ENCODE assay signal across 14 cellular contexts in genomic region chr17:5837055-5837491, GRCh38.
A peak's percentile ranks its signal among the peaks of the same experiment; 100 is the strongest.
DNase-seq lines count a peak whose midpoint lies in the region; ATAC-seq, FAIRE-seq and TF ChIP-seq lines count a peak whose summit lies in the region.
"Had no signal": no experiment of that assay in that cellular context is flagged by ENCODE, and none has a peak within 500 bp of the region (broad histone marks: within the 10 kb centered on the region; RNA-seq: fewer than 3 reads in every experiment).

No MANE protein-coding gene starts in this region.

- H3K27me3 ChIP-seq in bronchial epithelial cell (ENCODE audit: control insufficient read depth, insufficient read depth, low read length): no peaks in the 10 kb centered on the region
- H3K27me3 ChIP-seq: BE2C had no signal

- H3K4me3 ChIP-seq in AG10803 (ENCODE audit: low read length): no peak overlapping the region
- no peak overlapping the region for H3K4me3 ChIP-seq in bronchial epithelial cell (ENCODE audit: low read depth, low read length)
- H3K4me3 ChIP-seq: GM23338, K562 had no signal

- peak; percentile 85 for FAIRE-seq in bronchial epithelial cell (lab: Jason Lieb, UNC)
- FAIRE-seq: K562 had no signal

- DNase-seq in AG10803 (ENCODE audit: low read depth) (peak; percentile 62), LoVo (ENCODE audit: low spot score) (peak; percentile 56), bronchial epithelial cell (ENCODE audit: low read depth) (peak; percentile 99), left kidney (ENCODE audit: low read depth, low spot score) (peak; percentile 55), RPMI8226 (no peak)
- no peak for DNase-seq in activated CD4-positive, CD25-positive, alpha-beta regulatory T cell (lab: John Stamatoyannopoulos, UW)
- DNase-seq: amniotic stem cell; BE2C; naive thymus-derived CD4-positive, alpha-beta T cell; NCI-H2107 had no signal

- ATAC-seq in HG03039 (IDR thresholded peaks at IDR 0.05; ENCODE audit: unreplicated experiment) (no peak), GM18517 (IDR thresholded peaks at IDR 0.05; ENCODE audit: unreplicated experiment) (no peak)
- ATAC-seq: GM23338; K562; naive thymus-derived CD4-positive, alpha-beta T cell had no signal

- TF ChIP-seq CTCF in AG10803 (conservative IDR thresholded peaks at IDR 0.05; ENCODE audit: low read length) (no peak), bronchial epithelial cell (IDR thresholded peaks at IDR 0.05; ENCODE audit: insufficient read depth, low read length, severe bottlenecking) (no peak)

- no peaks in the 10 kb centered on the region for H3K36me3 ChIP-seq in bronchial epithelial cell (ENCODE audit: control insufficient read depth, insufficient read depth, low read length)
- H3K36me3 ChIP-seq: BE2C had no signal

Comparison
In these comparisons a context has a peak if more than half of its experiments do, and no peak if none do; other contexts are left out.
1. DNase-seq: peak in AG10803 (single experiment), LoVo (single experiment), bronchial epithelial cell (single experiment) and left kidney (single experiment); none in activated CD4-positive, CD25-positive, alpha-beta regulatory T cell (0 of 4) and RPMI8226 (single experiment).